8 cellular contexts compared by ENCODE assay signal in genomic region chr20:10218536-10219451, GRCh38. TPM values are rescaled to one million over a fixed set of nuclear protein-coding genes. Genes with fewer than 3 reads are reported as not detected.
A peak's percentile ranks its signal among the peaks of the same experiment; 100 is the strongest.
DNase-seq lines count a peak whose midpoint lies in the region; TF ChIP-seq lines count a peak whose summit lies in the region.

SNAP25 (plus strand) TSS chr20:10218830; CDS start chr20:10275492, 56,662 bp downstream.

- peaks cover 3% of the 10 kb centered on the region for H3K36me3 Mint-ChIP-seq in activated naive CD4-positive, alpha-beta T cell treated with anti-CD3 and anti-CD28 coated beads for 36 hours (ENCODE audit: low read depth)
- no peaks in the 10 kb centered on the region for H3K36me3 Mint-ChIP-seq in neural progenitor cell

- H3K4me3 Mint-ChIP-seq in activated naive CD4-positive, alpha-beta T cell treated with anti-CD3 and anti-CD28 coated beads for 36 hours = peak within 1 kb of the TSS; percentile 56
- H3K4me3 Mint-ChIP-seq in neural progenitor cell = peak within 1 kb of the TSS; percentile 88

- H3K9me3 ChIP-seq in neural progenitor cell (ENCODE audit: low read depth) (no peaks in the 10 kb centered on the region), uterus (no peaks in the 10 kb centered on the region)

- H3K4me2 ChIP-seq in neural progenitor cell = peak within 1 kb of the TSS; percentile 98

- intact Hi-C loops in activated naive CD4-positive, alpha-beta T cell treated with anti-CD3 and anti-CD28 coated beads for 36 hours (cut with micrococcal nuclease) = loop anchor here (2.0 to 10.0 kb wide), 4 partner anchors 46 to 244 kb away; partner anchors contain the start of genes MKKS and SLX4IP
- intact Hi-C loops in uterus (cut with DNase I; ENCODE audit: low total_unique reads) = no loop called here

- peak within 1 kb of the TSS; percentile 60 for H3K4me3 ChIP-seq in neural progenitor cell
- peak within 1 kb of the TSS; percentile 37 to 42 for H3K4me3 ChIP-seq in uterus

- H4K20me1 ChIP-seq in neural progenitor cell (ENCODE audit: low read depth) = peaks cover 17% of the 10 kb centered on the region

- peaks cover 13% of the 10 kb centered on the region for H3K4me1 Mint-ChIP-seq in activated naive CD4-positive, alpha-beta T cell treated with anti-CD3 and anti-CD28 coated beads for 36 hours (ENCODE audit: low read depth)
- peaks cover 18% of the 10 kb centered on the region for H3K4me1 Mint-ChIP-seq in neural progenitor cell

- H2AFZ ChIP-seq in neural progenitor cell (replicated peaks) = peak within 1 kb of the TSS; percentile 88

- H3K36me3 ChIP-seq in neural progenitor cell (no peaks in the 10 kb centered on the region), uterus (no peaks in the 10 kb centered on the region)

- CTCF ChIA-PET in activated naive CD4-positive, alpha-beta T cell treated with anti-CD3 and anti-CD28 coated beads for 36 hours (lab: Charles Lee) = no interaction called here

- no peak for TF ChIP-seq POLR2A in uterus (IDR thresholded peaks at IDR 0.05)

- no peak within 1 kb of the TSS for H3K27ac ChIP-seq in neural progenitor cell
- peak within 1 kb of the TSS; percentile 93 to 94 for H3K27ac ChIP-seq in uterus

- peaks cover 21% of the 10 kb centered on the region for H3F3A ChIP-seq in neural progenitor cell (ENCODE audit: low read depth)

- no peak within 1 kb of the TSS for H3K27ac Mint-ChIP-seq in activated naive CD4-positive, alpha-beta T cell treated with anti-CD3 and anti-CD28 coated beads for 36 hours
- peak within 1 kb of the TSS; percentile 98 for H3K27ac Mint-ChIP-seq in neural progenitor cell

- H3K79me2 ChIP-seq in neural progenitor cell (ENCODE audit: low read depth) = no peaks in the 10 kb centered on the region

- H3K4me1 ChIP-seq in neural progenitor cell (peaks cover 10% of the 10 kb centered on the region), uterus (no peaks in the 10 kb centered on the region)

- H3K27me3 Mint-ChIP-seq in activated naive CD4-positive, alpha-beta T cell treated with anti-CD3 and anti-CD28 coated beads for 36 hours (ENCODE audit: low read depth) = peaks cover 43% of the 10 kb centered on the region
- H3K27me3 Mint-ChIP-seq in neural progenitor cell (ENCODE audit: insufficient read depth, low read depth) = peaks cover 5% of the 10 kb centered on the region

- H3K27me3 ChIP-seq in neural progenitor cell (peaks cover 69% of the 10 kb centered on the region), uterus (no peaks in the 10 kb centered on the region)

- peak; percentile 88 for DNase-seq in AG08396 (ENCODE audit: low spot score)
- DNase-seq in HK-2 (ENCODE audit: unreplicated experiment) = peak; percentile 94
- DNase-seq in NCI-H774 (lab: John Stamatoyannopoulos, UW) = peak; percentile 93
- DNase-seq in activated naive CD4-positive, alpha-beta T cell treated with anti-CD3 and anti-CD28 coated beads for 36 hours = peak; percentile 52
- peak; percentile 58 for DNase-seq in foreskin melanocyte
- peak; percentile 94 for DNase-seq in neural progenitor cell (ENCODE audit: low spot score)
- peak; percentile 75 to 84 for DNase-seq in uterus
- DNase-seq in amniotic stem cell (lab: John Stamatoyannopoulos, UW) = no peak

- no peak within 1 kb of the TSS for H3K9ac ChIP-seq in neural progenitor cell

- TF ChIP-seq CTCF in neural progenitor cell (IDR thresholded peaks at IDR 0.05) (no peak), uterus (IDR thresholded peaks at IDR 0.05) (no peak)

- H3K9me3 Mint-ChIP-seq in activated naive CD4-positive, alpha-beta T cell treated with anti-CD3 and anti-CD28 coated beads for 36 hours = peaks cover 3% of the 10 kb centered on the region
- no peaks in the 10 kb centered on the region for H3K9me3 Mint-ChIP-seq in neural progenitor cell

RNA-seq across cellular contexts. Expression of gene SNAP25, which starts in this region (rescaled TPM):
- total RNA-seq in activated naive CD4-positive, alpha-beta T cell treated with anti-CD3 and anti-CD28 coated beads for 36 hours = not detected
- total RNA-seq in neural progenitor cell (ENCODE audit: low replicate concordance) (not detected in 2 replicates), uterus (10 to 100 TPM in 3 of 4 donors, 1 to 10 TPM in 1; 5.3 to 28.3 (median 22.9) TPM)

Comparison
In these comparisons a context has a peak if more than half of its experiments do, and no peak if none do; other contexts are left out.
1. Peak in DNase-seq in activated naive CD4-positive, alpha-beta T cell treated with anti-CD3 and anti-CD28 coated beads for 36 hours; RNA of the gene not detected or under 1 TPM.
2. Peak in DNase-seq, H3K4me3 ChIP-seq and H3K4me2 ChIP-seq in neural progenitor cell; RNA of the gene not detected or under 1 TPM.